ENCODE assay signal across 3 cellular contexts in the genomic region with DNA sequence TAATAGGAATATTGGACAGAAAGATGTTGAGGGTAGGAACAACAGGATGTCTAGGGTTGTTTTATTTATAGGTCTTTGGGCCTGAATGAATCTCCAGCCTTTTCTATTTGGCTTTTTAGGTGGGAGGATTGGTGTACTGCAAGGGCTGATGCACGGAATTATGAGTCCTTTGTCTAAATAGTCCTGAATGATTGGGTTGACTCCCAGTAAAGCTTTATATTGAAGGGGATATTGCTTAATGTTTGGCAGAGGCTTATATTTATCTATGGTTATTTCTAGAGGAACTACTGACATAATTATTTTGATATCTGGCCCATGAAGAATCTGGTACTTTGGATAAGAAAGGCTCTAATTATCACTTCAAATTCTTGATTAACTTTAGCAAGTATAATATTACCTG.
"Had no signal": no experiment of that assay in that cellular context is flagged by ENCODE, and none has a peak within 500 bp of the region (broad histone marks: within the 10 kb centered on the region; RNA-seq: fewer than 3 reads in every experiment).

No MANE protein-coding gene starts in this region.

- ATAC-seq: GM12878 had no signal

- DNase-seq: GDM1, GF-D8 had no signal

- H3K4me3 ChIP-seq: GM12878 had no signal
